ENCODE assay signal across 23 cellular contexts in genomic region chr14:59664741-59665140, GRCh38.
DNase-seq lines count a peak whose midpoint lies in the region; ATAC-seq and TF ChIP-seq lines count a peak whose summit lies in the region.
"Had no signal": no experiment of that assay in that cellular context is flagged by ENCODE, and none has a peak within 500 bp of the region (broad histone marks: within the 10 kb centered on the region; RNA-seq: fewer than 3 reads in every experiment).

No MANE protein-coding gene starts in this region.

- no peaks in the 10 kb centered on the region for H3K36me3 Mint-ChIP-seq in activated T-helper 1 cell treated with anti-CD3 and anti-CD28 coated beads, Interleukin-12 subunit alpha, Interleukin-12 subunit beta, Interleukin-2, Interleukin-4 antibody, amounts not matched to agents 30 ng/mL and 10 ng/mL and 1 ng/mL, durations not matched to agents 14 hours and 24 hours and 36 hours (ENCODE audit: low read depth)
- H3K36me3 Mint-ChIP-seq in WTC11: peaks cover 11% of the 10 kb centered on the region; the same call in 1 of the 2 replicates
- H3K36me3 Mint-ChIP-seq: CD4-positive, CD25-positive, alpha-beta regulatory T cell had no signal

- no peak overlapping the region for H3K27ac Mint-ChIP-seq in activated T-helper 1 cell treated with anti-CD3 and anti-CD28 coated beads, Interleukin-12 subunit alpha, Interleukin-12 subunit beta, Interleukin-2, Interleukin-4 antibody, amounts not matched to agents 30 ng/mL and 10 ng/mL and 1 ng/mL, durations not matched to agents 14 hours and 24 hours and 36 hours
- H3K27ac Mint-ChIP-seq in WTC11: no peak overlapping the region
- H3K27ac Mint-ChIP-seq: activated B cell treated with CpG ODN at 0.5 μM for 24 hours; activated CD4-positive, alpha-beta memory T cell treated with anti-CD3 and anti-CD28 coated beads, Interleukin-2, amount 10 ng/mL, durations not matched to agents 7 days and 5 days; CD4-positive, CD25-positive, alpha-beta regulatory T cell; naive thymus-derived CD8-positive, alpha-beta T cell; T-helper 2 cell treated with Interferon-gamma antibody and Interleukin-4, amounts not matched to agents 5 μg/mL and 100 μg/mL, for 36 hours had no signal

- peak; percentile 12 for DNase-seq in AG04449 (ENCODE audit: low read depth, low spot score)
- DNase-seq in HFF-Myc (ENCODE audit: extremely low read depth, low read depth): peak; percentile 2
- DNase-seq in RPMI7951 (ENCODE audit: low read depth): peak; percentile 31
- peak; percentile 73 for DNase-seq in fibroblast of peridontal ligament (ENCODE audit: extremely low read depth)
- no peak for DNase-seq in dermis blood vessel endothelial cell
- no peak for DNase-seq in activated T-helper 1 cell treated with anti-CD3 and anti-CD28 coated beads, Interleukin-12 subunit alpha, Interleukin-12 subunit beta, Interleukin-2, Interleukin-4 antibody, amounts not matched to agents 30 ng/mL and 10 ng/mL and 1 ng/mL, durations not matched to agents 14 hours and 24 hours and 36 hours (ENCODE audit: low spot score)
- DNase-seq in SJCRH30: no peak
- DNase-seq in WTC11 (ENCODE audit: low spot score): no peak
- DNase-seq: activated B cell treated with CpG ODN at 0.5 μM for 24 hours; activated CD4-positive, alpha-beta memory T cell treated with anti-CD3 and anti-CD28 coated beads, Interleukin-2, amount 10 ng/mL, durations not matched to agents 7 days and 5 days; activated naive CD4-positive, alpha-beta T cell treated with Interleukin-2 at 50 U/mL for 16 hours; activated T-cell treated with anti-CD3 and anti-CD28 coated beads for 4 hours; amygdala; CD4-positive, CD25-positive, alpha-beta regulatory T cell; central memory CD4-positive, alpha-beta T cell; DMS153; dorsolateral prefrontal cortex; naive thymus-derived CD8-positive, alpha-beta T cell; NCI-H1417 treated with DMSO at 0.1 percent for 48 hours; stimulated activated CD8-positive, alpha-beta memory T cell treated with anti-CD3 and anti-CD28 coated beads, Interleukin-4, amount 100 ng/mL, for 48 hours had no signal

- no peak for TF ChIP-seq CTCF in AG04449 (IDR thresholded peaks at IDR 0.05; ENCODE audit: insufficient read depth, low read length, missing control alignments)
- TF ChIP-seq CTCF in HFF-Myc (IDR thresholded peaks at IDR 0.05; ENCODE audit: low read depth, low read length, missing control alignments): no peak
- TF ChIP-seq CTCF in WTC11 (IDR thresholded peaks at IDR 0.05): no peak

- H3K36me3 ChIP-seq in SJCRH30: no peaks in the 10 kb centered on the region
- H3K36me3 ChIP-seq: vagina had no signal

- H3K4me3 ChIP-seq in AG04449 (ENCODE audit: low read depth, low read length) (no peak overlapping the region), HFF-Myc (replicated peaks; ENCODE audit: low read depth, low read length) (no peak overlapping the region), SJCRH30 (no peak overlapping the region)
- H3K4me3 ChIP-seq: dorsolateral prefrontal cortex, vagina had no signal

- CTCF ChIA-PET in AG04449 (lab: Yijun Ruan, JAX) (no interaction called here), WTC11 (lab: Charles Lee) (no interaction called here)

- no peaks in the 10 kb centered on the region for H3K27me3 ChIP-seq in SJCRH30
- H3K27me3 ChIP-seq: dorsolateral prefrontal cortex, vagina had no signal

- ATAC-seq in WTC11: no peak
- ATAC-seq: naive thymus-derived CD8-positive, alpha-beta T cell; SK-N-SH treated with all-trans-retinoic acid at 6 μM for 48 hours had no signal

- no peak overlapping the region for H3K27ac ChIP-seq in SJCRH30
- H3K27ac ChIP-seq: dorsolateral prefrontal cortex, vagina had no signal

- no peaks in the 10 kb centered on the region for H3K4me1 ChIP-seq in SJCRH30
- H3K4me1 ChIP-seq: vagina had no signal

- intact Hi-C loops in activated T-helper 1 cell treated with anti-CD3 and anti-CD28 coated beads, Interleukin-12 subunit alpha, Interleukin-12 subunit beta, Interleukin-2, Interleukin-4 antibody, amounts not matched to agents 30 ng/mL and 10 ng/mL and 1 ng/mL, durations not matched to agents 14 hours and 24 hours and 36 hours (cut with micrococcal nuclease): no loop called here

- H3K9me3 ChIP-seq in SJCRH30 (replicated peaks): no peaks in the 10 kb centered on the region
- H3K9me3 ChIP-seq: vagina had no signal

- peaks cover 2% of the 10 kb centered on the region for H3K27me3 Mint-ChIP-seq in activated T-helper 1 cell treated with anti-CD3 and anti-CD28 coated beads, Interleukin-12 subunit alpha, Interleukin-12 subunit beta, Interleukin-2, Interleukin-4 antibody, amounts not matched to agents 30 ng/mL and 10 ng/mL and 1 ng/mL, durations not matched to agents 14 hours and 24 hours and 36 hours (ENCODE audit: insufficient read depth)
- H3K27me3 Mint-ChIP-seq in WTC11 (ENCODE audit: low read depth): no peaks in the 10 kb centered on the region; the same call in 1 of the 2 replicates
- H3K27me3 Mint-ChIP-seq: activated B cell treated with CpG ODN at 0.5 μM for 24 hours; activated CD4-positive, alpha-beta memory T cell treated with anti-CD3 and anti-CD28 coated beads, Interleukin-2, amount 10 ng/mL, durations not matched to agents 7 days and 5 days had no signal

- POLR2A ChIA-PET in AG04449 (lab: Yijun Ruan, JAX) (no interaction called here), WTC11 (lab: Charles Lee) (no interaction called here)

- H3K4me3 Mint-ChIP-seq in activated T-helper 1 cell treated with anti-CD3 and anti-CD28 coated beads, Interleukin-12 subunit alpha, Interleukin-12 subunit beta, Interleukin-2, Interleukin-4 antibody, amounts not matched to agents 30 ng/mL and 10 ng/mL and 1 ng/mL, durations not matched to agents 14 hours and 24 hours and 36 hours: no peak overlapping the region
- H3K4me3 Mint-ChIP-seq in WTC11: no peak overlapping the region
- H3K4me3 Mint-ChIP-seq: activated B cell treated with CpG ODN at 0.5 μM for 24 hours; activated CD4-positive, alpha-beta memory T cell treated with anti-CD3 and anti-CD28 coated beads, Interleukin-2, amount 10 ng/mL, durations not matched to agents 7 days and 5 days; CD4-positive, CD25-positive, alpha-beta regulatory T cell; naive thymus-derived CD8-positive, alpha-beta T cell; T-helper 2 cell treated with Interferon-gamma antibody and Interleukin-4, amounts not matched to agents 5 μg/mL and 100 μg/mL, for 36 hours had no signal

- peaks cover 13% of the 10 kb centered on the region for H3K9me3 Mint-ChIP-seq in activated T-helper 1 cell treated with anti-CD3 and anti-CD28 coated beads, Interleukin-12 subunit alpha, Interleukin-12 subunit beta, Interleukin-2, Interleukin-4 antibody, amounts not matched to agents 30 ng/mL and 10 ng/mL and 1 ng/mL, durations not matched to agents 14 hours and 24 hours and 36 hours
- H3K9me3 Mint-ChIP-seq in WTC11: peaks cover 49% of the 10 kb centered on the region
- H3K9me3 Mint-ChIP-seq: activated CD4-positive, alpha-beta memory T cell treated with anti-CD3 and anti-CD28 coated beads, Interleukin-2, amount 10 ng/mL, durations not matched to agents 7 days and 5 days had no signal

- H3K4me1 Mint-ChIP-seq in activated T-helper 1 cell treated with anti-CD3 and anti-CD28 coated beads, Interleukin-12 subunit alpha, Interleukin-12 subunit beta, Interleukin-2, Interleukin-4 antibody, amounts not matched to agents 30 ng/mL and 10 ng/mL and 1 ng/mL, durations not matched to agents 14 hours and 24 hours and 36 hours (ENCODE audit: low read depth): no peaks in the 10 kb centered on the region
- 0 out of 2 replicates have a peak, but pooled peaks cover under 1% of the 10 kb centered on the region for H3K4me1 Mint-ChIP-seq in WTC11
- H3K4me1 Mint-ChIP-seq: activated B cell treated with CpG ODN at 0.5 μM for 24 hours; activated CD4-positive, alpha-beta memory T cell treated with anti-CD3 and anti-CD28 coated beads, Interleukin-2, amount 10 ng/mL, durations not matched to agents 7 days and 5 days; CD4-positive, CD25-positive, alpha-beta regulatory T cell; naive thymus-derived CD8-positive, alpha-beta T cell had no signal

TF ChIP-seq in WTC11, 78 proteins besides CTCF, POLR2A, EP300 and RAD21 (continues in another document):
- TF ChIP-seq ETV6 (CRISPR knock-in tag; IDR thresholded peaks at IDR 0.05): no peak
- TF ChIP-seq HMGXB4 (CRISPR knock-in tag; IDR thresholded peaks at IDR 0.05): no peak
- TF ChIP-seq NFYB (CRISPR knock-in tag; conservative IDR thresholded peaks at IDR 0.05; ENCODE audit: low read depth): no peak
- no peak for TF ChIP-seq ATF2 (CRISPR knock-in tag; IDR thresholded peaks at IDR 0.05; ENCODE audit: borderline replicate concordance, low read depth)
- no peak for TF ChIP-seq PREB (CRISPR knock-in tag; IDR thresholded peaks at IDR 0.05; ENCODE audit: borderline replicate concordance)

Comparison
In these comparisons a context has a peak if more than half of its experiments do, and no peak if none do; other contexts are left out.
1. DNase-seq: peak in AG04449 (single experiment), HFF-Myc (single experiment), RPMI7951 (single experiment) and fibroblast of peridontal ligament (single experiment); none in dermis blood vessel endothelial cell (single experiment), activated T-helper 1 cell treated with anti-CD3 and anti-CD28 coated beads, Interleukin-12 subunit alpha, Interleukin-12 subunit beta, Interleukin-2, Interleukin-4 antibody, amounts not matched to agents 30 ng/mL and 10 ng/mL and 1 ng/mL, durations not matched to agents 14 hours and 24 hours and 36 hours (single experiment), SJCRH30 (0 of 2) and WTC11 (single experiment).